1 cellular context compared by ENCODE assay signal in genomic region chr19:5165697-5166019, GRCh38.
A peak's percentile ranks its signal among the peaks of the same experiment; 100 is the strongest.
TF ChIP-seq lines count a peak whose summit lies in the region.

No MANE protein-coding gene starts in this region.

TF ChIP-seq in K562, 482 proteins besides CTCF, POLR2A, EP300 and RAD21 (continued from another document and continues in another):
- TF ChIP-seq HOMEZ (CRISPR knock-in tag; IDR thresholded peaks at IDR 0.05) (no peak), HDAC3 (IDR thresholded peaks at IDR 0.05; ENCODE audit: borderline replicate concordance, partially characterized antibody) (peak; percentile 16), ZNF318 (IDR thresholded peaks at IDR 0.05; ENCODE audit: borderline replicate concordance in 1 of 2, low read depth in 1 of 2) (no peak), PHF20 (IDR thresholded peaks at IDR 0.05; ENCODE audit: partially characterized antibody) (no peak), CBFA2T2 (conservative IDR thresholded peaks at IDR 0.05) (peak; percentile 67), RCOR1 (IDR thresholded peaks at IDR 0.05; ENCODE audit: borderline replicate concordance in 1 of 2, low read depth in 2 of 2, low read length in 2 of 2) (no peak), NR2C1 (IDR thresholded peaks at IDR 0.05) (no peak), NR2C1 (tag; IDR thresholded peaks at IDR 0.05) (peak; percentile 27; the same call in 1 of the 2 replicates), SOX6 (IDR thresholded peaks at IDR 0.05) (peak; percentile 63; the same call in 1 of the 2 replicates), NCOA1 (IDR thresholded peaks at IDR 0.05; ENCODE audit: low read depth) (peak; percentile 67; the same call in 1 of the 2 replicates), KLF13 (tag; IDR thresholded peaks at IDR 0.05; ENCODE audit: borderline replicate concordance, low read depth) (no peak), SAFB (IDR thresholded peaks at IDR 0.05; ENCODE audit: borderline replicate concordance, low read depth, low read length) (no peak), ARID1B (IDR thresholded peaks at IDR 0.05) (peak; percentile 91), MTA3 (IDR thresholded peaks at IDR 0.05; ENCODE audit: borderline replicate concordance) (0 out of 2 replicates have a peak, but pooled peaks have one; percentile 5), LEF1 (IDR thresholded peaks at IDR 0.05) (peak; percentile 83), SMARCA4 (IDR thresholded peaks at IDR 0.05) (peak; percentile 72), SREBF2 (CRISPR knock-in tag; IDR thresholded peaks at IDR 0.05) (no peak), HNRNPL (IDR thresholded peaks at IDR 0.05; ENCODE audit: low read depth, low read length) (no peak), SLC30A9 (CRISPR knock-in tag; IDR thresholded peaks at IDR 0.05) (no peak), ZBTB9 (CRISPR knock-in tag; IDR thresholded peaks at IDR 0.05) (no peak), ZNF75A (CRISPR knock-in tag; IDR thresholded peaks at IDR 0.05) (no peak), ELF1 (tag; IDR thresholded peaks at IDR 0.05) (peak; percentile 72), ZNF717 (CRISPR knock-in tag; IDR thresholded peaks at IDR 0.05) (no peak), MCM3 (IDR thresholded peaks at IDR 0.05) (no peak), FOS (IDR thresholded peaks at IDR 0.05; ENCODE audit: extremely low read depth, insufficient read length) (peak; percentile 28), FOXA3 (CRISPR knock-in tag; conservative IDR thresholded peaks at IDR 0.05 in 1 of 2, IDR thresholded peaks at IDR 0.05 in 1 of 2) (no peak), KLF1 (tag; IDR thresholded peaks at IDR 0.05) (no peak), CHD2 (IDR thresholded peaks at IDR 0.05; ENCODE audit: low read depth, low read length) (no peak), ZNF282 (CRISPR knock-in tag; IDR thresholded peaks at IDR 0.05) (no peak), DPF2 (IDR thresholded peaks at IDR 0.05) (peak; percentile 88), SRSF3 (IDR thresholded peaks at IDR 0.05; ENCODE audit: insufficient read depth, low read length) (no peak), JUND (IDR thresholded peaks at IDR 0.05; ENCODE audit: borderline replicate concordance, low read depth, low read length) (no peak), JUND (tag; IDR thresholded peaks at IDR 0.05; ENCODE audit: borderline replicate concordance, low read depth, low read length) (peak; percentile 7; the same call in 1 of the 3 replicates), ZNF395 (CRISPR knock-in tag; IDR thresholded peaks at IDR 0.05) (no peak), PRPF4 (IDR thresholded peaks at IDR 0.05; ENCODE audit: insufficient read depth, low read depth, low read length, poor library complexity, severe bottlenecking) (no peak)
- TF ChIP-seq, protein P1, sequence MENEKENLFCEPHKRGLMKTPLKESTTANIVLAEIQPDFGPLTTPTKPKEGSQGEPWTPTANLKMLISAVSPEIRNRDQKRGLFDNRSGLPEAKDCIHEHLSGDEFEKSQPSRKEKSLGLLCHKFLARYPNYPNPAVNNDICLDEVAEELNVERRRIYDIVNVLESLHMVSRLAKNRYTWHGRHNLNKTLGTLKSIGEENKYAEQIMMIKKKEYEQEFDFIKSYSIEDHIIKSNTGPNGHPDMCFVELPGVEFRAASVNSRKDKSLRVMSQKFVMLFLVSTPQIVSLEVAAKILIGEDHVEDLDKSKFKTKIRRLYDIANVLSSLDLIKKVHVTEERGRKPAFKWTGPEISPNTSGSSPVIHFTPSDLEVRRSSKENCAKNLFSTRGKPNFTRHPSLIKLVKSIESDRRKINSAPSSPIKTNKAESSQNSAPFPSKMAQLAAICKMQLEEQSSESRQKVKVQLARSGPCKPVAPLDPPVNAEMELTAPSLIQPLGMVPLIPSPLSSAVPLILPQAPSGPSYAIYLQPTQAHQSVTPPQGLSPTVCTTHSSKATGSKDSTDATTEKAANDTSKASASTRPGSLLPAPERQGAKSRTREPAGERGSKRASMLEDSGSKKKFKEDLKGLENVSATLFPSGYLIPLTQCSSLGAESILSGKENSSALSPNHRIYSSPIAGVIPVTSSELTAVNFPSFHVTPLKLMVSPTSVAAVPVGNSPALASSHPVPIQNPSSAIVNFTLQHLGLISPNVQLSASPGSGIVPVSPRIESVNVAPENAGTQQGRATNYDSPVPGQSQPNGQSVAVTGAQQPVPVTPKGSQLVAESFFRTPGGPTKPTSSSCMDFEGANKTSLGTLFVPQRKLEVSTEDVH (IDR thresholded peaks at IDR 0.05; ENCODE audit: low read depth, partially characterized antibody): no peak
- TF ChIP-seq, protein P2, sequence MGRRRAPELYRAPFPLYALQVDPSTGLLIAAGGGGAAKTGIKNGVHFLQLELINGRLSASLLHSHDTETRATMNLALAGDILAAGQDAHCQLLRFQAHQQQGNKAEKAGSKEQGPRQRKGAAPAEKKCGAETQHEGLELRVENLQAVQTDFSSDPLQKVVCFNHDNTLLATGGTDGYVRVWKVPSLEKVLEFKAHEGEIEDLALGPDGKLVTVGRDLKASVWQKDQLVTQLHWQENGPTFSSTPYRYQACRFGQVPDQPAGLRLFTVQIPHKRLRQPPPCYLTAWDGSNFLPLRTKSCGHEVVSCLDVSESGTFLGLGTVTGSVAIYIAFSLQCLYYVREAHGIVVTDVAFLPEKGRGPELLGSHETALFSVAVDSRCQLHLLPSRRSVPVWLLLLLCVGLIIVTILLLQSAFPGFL (CRISPR knock-in tag; IDR thresholded peaks at IDR 0.05): no peak
- TF ChIP-seq, protein P3, sequence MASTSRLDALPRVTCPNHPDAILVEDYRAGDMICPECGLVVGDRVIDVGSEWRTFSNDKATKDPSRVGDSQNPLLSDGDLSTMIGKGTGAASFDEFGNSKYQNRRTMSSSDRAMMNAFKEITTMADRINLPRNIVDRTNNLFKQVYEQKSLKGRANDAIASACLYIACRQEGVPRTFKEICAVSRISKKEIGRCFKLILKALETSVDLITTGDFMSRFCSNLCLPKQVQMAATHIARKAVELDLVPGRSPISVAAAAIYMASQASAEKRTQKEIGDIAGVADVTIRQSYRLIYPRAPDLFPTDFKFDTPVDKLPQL (IDR thresholded peaks at IDR 0.05; ENCODE audit: extremely low read depth, insufficient read length): no peak
- TF ChIP-seq, protein P4, sequence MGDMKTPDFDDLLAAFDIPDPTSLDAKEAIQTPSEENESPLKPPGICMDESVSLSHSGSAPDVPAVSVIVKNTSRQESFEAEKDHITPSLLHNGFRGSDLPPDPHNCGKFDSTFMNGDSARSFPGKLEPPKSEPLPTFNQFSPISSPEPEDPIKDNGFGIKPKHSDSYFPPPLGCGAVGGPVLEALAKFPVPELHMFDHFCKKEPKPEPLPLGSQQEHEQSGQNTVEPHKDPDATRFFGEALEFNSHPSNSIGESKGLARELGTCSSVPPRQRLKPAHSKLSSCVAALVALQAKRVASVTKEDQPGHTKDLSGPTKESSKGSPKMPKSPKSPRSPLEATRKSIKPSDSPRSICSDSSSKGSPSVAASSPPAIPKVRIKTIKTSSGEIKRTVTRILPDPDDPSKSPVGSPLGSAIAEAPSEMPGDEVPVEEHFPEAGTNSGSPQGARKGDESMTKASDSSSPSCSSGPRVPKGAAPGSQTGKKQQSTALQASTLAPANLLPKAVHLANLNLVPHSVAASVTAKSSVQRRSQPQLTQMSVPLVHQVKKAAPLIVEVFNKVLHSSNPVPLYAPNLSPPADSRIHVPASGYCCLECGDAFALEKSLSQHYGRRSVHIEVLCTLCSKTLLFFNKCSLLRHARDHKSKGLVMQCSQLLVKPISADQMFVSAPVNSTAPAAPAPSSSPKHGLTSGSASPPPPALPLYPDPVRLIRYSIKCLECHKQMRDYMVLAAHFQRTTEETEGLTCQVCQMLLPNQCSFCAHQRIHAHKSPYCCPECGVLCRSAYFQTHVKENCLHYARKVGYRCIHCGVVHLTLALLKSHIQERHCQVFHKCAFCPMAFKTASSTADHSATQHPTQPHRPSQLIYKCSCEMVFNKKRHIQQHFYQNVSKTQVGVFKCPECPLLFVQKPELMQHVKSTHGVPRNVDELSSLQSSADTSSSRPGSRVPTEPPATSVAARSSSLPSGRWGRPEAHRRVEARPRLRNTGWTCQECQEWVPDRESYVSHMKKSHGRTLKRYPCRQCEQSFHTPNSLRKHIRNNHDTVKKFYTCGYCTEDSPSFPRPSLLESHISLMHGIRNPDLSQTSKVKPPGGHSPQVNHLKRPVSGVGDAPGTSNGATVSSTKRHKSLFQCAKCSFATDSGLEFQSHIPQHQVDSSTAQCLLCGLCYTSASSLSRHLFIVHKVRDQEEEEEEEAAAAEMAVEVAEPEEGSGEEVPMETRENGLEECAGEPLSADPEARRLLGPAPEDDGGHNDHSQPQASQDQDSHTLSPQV (IDR thresholded peaks at IDR 0.05): 0 out of 2 replicates have a peak, but pooled peaks have one; percentile 37
